In genomic region chr2:232573042-232573441, GRCh38 we compare ENCODE assay signal across 26 cellular contexts. TPM values are rescaled to one million over a fixed set of nuclear protein-coding genes. Genes with fewer than 3 reads are reported as not detected.
DNase-seq lines count a peak whose midpoint lies in the region; ATAC-seq and TF ChIP-seq lines count a peak whose summit lies in the region.
"Had no signal": no experiment of that assay in that cellular context is flagged by ENCODE, and none has a peak within 500 bp of the region (broad histone marks: within the 10 kb centered on the region; RNA-seq: fewer than 3 reads in every experiment).

No MANE protein-coding gene starts in this region.

- H3K4me2 ChIP-seq in GM23248 (ENCODE audit: unreplicated experiment) = no peak overlapping the region

- H3K4me3 ChIP-seq in mucosa of rectum (ENCODE audit: low read length in 2 of 2) = peak overlapping the region in 1 of 2 donors; percentile 9
- no peak overlapping the region for H3K4me3 ChIP-seq in stomach
- no peak overlapping the region for H3K4me3 ChIP-seq in GM23248
- H3K4me3 ChIP-seq: SJSA1 had no signal

- H3K79me2 ChIP-seq in GM23248 (ENCODE audit: insufficient read depth) = peaks cover 13% of the 10 kb centered on the region; the same call in 1 of the 2 replicates

- peak overlapping the region; percentile 79 to 83 for H3K27ac ChIP-seq in mucosa of rectum (ENCODE audit: low read depth in 2 of 2, low read length in 2 of 2)
- H3K27ac ChIP-seq in stomach = peak overlapping the region in 3 of 5 donors; percentile 15 to 20 (median 18)
- H3K27ac ChIP-seq in GM23248 = no peak overlapping the region
- H3K27ac ChIP-seq: C4-2B, HL-60, SJSA1 had no signal

- peaks cover 63% of the 10 kb centered on the region for H3K4me1 Mint-ChIP-seq in Calu3 (ENCODE audit: low read depth, unreplicated experiment)

- H2AFZ ChIP-seq in GM23248 = no peak overlapping the region

- H3K9me3 ChIP-seq in mucosa of rectum (ENCODE audit: control insufficient read depth in 2 of 2, low read length in 2 of 2) = no peaks in the 10 kb centered on the region
- H3K9me3 ChIP-seq in stomach = no peaks in the 10 kb centered on the region
- no peaks in the 10 kb centered on the region for H3K9me3 ChIP-seq in GM23248 (ENCODE audit: low read depth)
- H3K9me3 ChIP-seq: SJSA1 had no signal

- H3K9me3 Mint-ChIP-seq in Calu3 (ENCODE audit: low read depth, unreplicated experiment) = no peaks in the 10 kb centered on the region
- H3K9me3 Mint-ChIP-seq: H9 had no signal

- peaks cover 39 to 47% of the 10 kb centered on the region in 2 donors for H3K36me3 ChIP-seq in mucosa of rectum (ENCODE audit: control insufficient read depth in 2 of 2, insufficient read depth in 2 of 2, low read length in 2 of 2)
- H3K36me3 ChIP-seq in stomach = peaks cover 37 to 98% (median 94%) of the 10 kb centered on the region in 4 donors
- peaks cover 29% of the 10 kb centered on the region for H3K36me3 ChIP-seq in GM23248 (ENCODE audit: low read depth)

- intact Hi-C loops in Calu3 (cut with micrococcal nuclease; ENCODE audit: unreplicated experiment) (no loop called here), stomach (cut with DNase I; ENCODE audit: low total_unique reads) (no loop called here)

- H3K27ac Mint-ChIP-seq in Calu3 (ENCODE audit: unreplicated experiment) = peak overlapping the region; percentile 38
- H3K27ac Mint-ChIP-seq: H9 had no signal

- H3K4me1 ChIP-seq in mucosa of rectum (ENCODE audit: control insufficient read depth in 2 of 2, insufficient read depth in 2 of 2, low read length in 2 of 2) = peaks cover 2 to 19% of the 10 kb centered on the region in 2 donors
- peaks cover 0 to 18% (median 11%) of the 10 kb centered on the region in 4 donors for H3K4me1 ChIP-seq in stomach
- peaks cover 15% of the 10 kb centered on the region for H3K4me1 ChIP-seq in GM23248 (ENCODE audit: insufficient read depth)

- CTCF ChIA-PET in Calu3 (lab: Charles Lee) = interaction anchor here (0.5 to 1.0 kb wide), 5 partner anchors 27 to 932 kb away, joined by 3 to 12 read pairs (median 4); no protein-coding TSS in a partner anchor

- ATAC-seq in GM21529 (IDR thresholded peaks at IDR 0.05; ENCODE audit: unreplicated experiment) = no peak
- ATAC-seq: Right ventricle myocardium inferior had no signal

- no peak for TF ChIP-seq EP300 in stomach (IDR thresholded peaks at IDR 0.05)

- no peaks in the 10 kb centered on the region for H3K27me3 ChIP-seq in mucosa of rectum (ENCODE audit: control insufficient read depth in 2 of 2, insufficient read depth in 2 of 2, low read length in 2 of 2)
- no peaks in the 10 kb centered on the region for H3K27me3 ChIP-seq in stomach
- no peaks in the 10 kb centered on the region for H3K27me3 ChIP-seq in GM23248 (replicated peaks; ENCODE audit: insufficient read depth)
- H3K27me3 ChIP-seq: SJSA1 had no signal

- BruUV-seq in Calu3 (replicated peaks; lab: Mats Ljungman, UMichigan) = no TSS peak

- H3K9me2 ChIP-seq in GM23248 (ENCODE audit: insufficient read depth) = no peaks in the 10 kb centered on the region

- DNase-seq in Calu3 = no peak
- DNase-seq in kidney glomerular epithelial cell (lab: John Stamatoyannopoulos, UW) = peak; percentile 2
- no peak for DNase-seq in stomach
- DNase-seq in stimulated activated naive CD4-positive, alpha-beta T cell treated with Interleukin-2 at 50 U/mL for 16 hours (lab: John Stamatoyannopoulos, UW) = no peak
- no peak for DNase-seq in GM23248
- DNase-seq in GM03348 (ENCODE audit: low spot score) = no peak
- DNase-seq: EL, GF-D8, H9, KBM-7, MM.1S, NCI-H1048, NCI-H1417 treated with DMSO at 0.1 percent for 48 hours, NCI-H187, NCI-H2107, NCI-H446 treated with DMSO at 0.1 percent for 48 hours, NCI-H526 treated with DMSO at 0.1 percent for 48 hours, OCI-M1 had no signal

- peak overlapping the region; percentile 33 for H3K4me3 Mint-ChIP-seq in Calu3 (ENCODE audit: low read depth, unreplicated experiment)
- H3K4me3 Mint-ChIP-seq: H9 had no signal

- TF ChIP-seq CTCF in Calu3 (IDR thresholded peaks at IDR 0.05; ENCODE audit: unreplicated experiment) (no peak), stomach (IDR thresholded peaks at IDR 0.05) (no peak)

- in situ Hi-C loops in GM23248 (cut with MboI) = no loop called here

- H3F3A ChIP-seq in GM23248 (ENCODE audit: insufficient read depth) = peaks cover 7% of the 10 kb centered on the region

- H3K36me3 Mint-ChIP-seq in Calu3 (ENCODE audit: insufficient read depth, unreplicated experiment) = peaks cover 35% of the 10 kb centered on the region

- no peak for TF ChIP-seq POLR2A in stomach (IDR thresholded peaks at IDR 0.05)

- H3K9ac ChIP-seq in mucosa of rectum (ENCODE audit: low read depth in 1 of 2, low read length in 2 of 2) (peak overlapping the region in 1 of 2 donors; percentile 27), GM23248 (no peak overlapping the region)

- no peaks in the 10 kb centered on the region for H3K27me3 Mint-ChIP-seq in Calu3 (ENCODE audit: unreplicated experiment)

- no peaks in the 10 kb centered on the region for H4K20me1 ChIP-seq in GM23248 (ENCODE audit: insufficient read depth)

RNA-seq across cellular contexts. Expression of gene EIF4E2, which starts 22.6 kb away (rescaled TPM):
- total RNA-seq in Calu3 (2022) (67.4 and 76.6 TPM in 2 replicates), stomach (10 to 100 TPM in 4 of 5 donors, 1 to 10 TPM in 1; 2.3 to 45.2 (median 28.6) TPM)
- polyA plus RNA-seq in stomach (10 to 100 TPM; 54.7 to 79.3 (median 69.2) TPM), GM23248 (2016; fragmentation: Nextera tagmentation; extraction: Ambion mirVana) (147 and 150 TPM in 2 replicates)
- 82.8 and 98.5 TPM in 2 replicates for total RNA-seq in GM23248 (2014; rRNA removed; shearing (Covaris generic))

RNA-seq across cellular contexts. Expression of gene TIGD1, which starts 22.7 kb away (rescaled TPM):
- total RNA-seq in Calu3 (2022) = 14.9 and 15.5 TPM in 2 replicates
- total RNA-seq in stomach = 10 to 100 TPM in 2 of 5 donors, 1 to 10 TPM in 3; 1.2 to 14.5 (median 7.2) TPM
- polyA plus RNA-seq in stomach = 1 to 10 TPM; 1.8 to 5.3 (median 4.8) TPM
- total RNA-seq in GM23248 (2014; rRNA removed; shearing (Covaris generic)) = 2.0 and 4.3 TPM in 2 replicates
- 3.2 and 3.6 TPM in 2 replicates for polyA plus RNA-seq in GM23248 (2016; fragmentation: Nextera tagmentation; extraction: Ambion mirVana)

RNA-seq across cellular contexts. Expression of gene CHRNG, which starts 33.5 kb away (rescaled TPM):
- total RNA-seq in Calu3 (2022) (not detected in 2 replicates), stomach (not detected)
- polyA plus RNA-seq in stomach (not detected), GM23248 (2016; fragmentation: Nextera tagmentation; extraction: Ambion mirVana) (not detected in 2 replicates)
- not detected in 2 replicates for total RNA-seq in GM23248 (2014; rRNA removed; shearing (Covaris generic))
- total RNA-seq: A172, H9, HT-29, Right ventricle myocardium inferior, SJSA1 had no signal

RNA-seq across cellular contexts. Expression of gene CHRND, which starts 47.1 kb away (rescaled TPM):
- total RNA-seq in Calu3 (2022) = not detected in 2 replicates
- not detected for total RNA-seq in stomach
- polyA plus RNA-seq in stomach = not detected
- total RNA-seq in GM23248 (2014; rRNA removed; shearing (Covaris generic)) = not detected in 2 replicates
- not detected in 2 replicates for polyA plus RNA-seq in GM23248 (2016; fragmentation: Nextera tagmentation; extraction: Ambion mirVana)
- total RNA-seq: A172, H9, HT-29, Right ventricle myocardium inferior, SJSA1 had no signal

RNA-seq across cellular contexts. Expression of gene PRSS56, which starts 52.9 kb away (rescaled TPM):
- total RNA-seq in Calu3 (2022) (not detected in 2 replicates), stomach (not detected)
- polyA plus RNA-seq in stomach (not detected), GM23248 (2016; fragmentation: Nextera tagmentation; extraction: Ambion mirVana) (not detected in 2 replicates)
- total RNA-seq in GM23248 (2014; rRNA removed; shearing (Covaris generic)) = not detected in 2 replicates
- total RNA-seq: A172, H9, HT-29, SJSA1 had no signal
